In the genomic region with DNA sequence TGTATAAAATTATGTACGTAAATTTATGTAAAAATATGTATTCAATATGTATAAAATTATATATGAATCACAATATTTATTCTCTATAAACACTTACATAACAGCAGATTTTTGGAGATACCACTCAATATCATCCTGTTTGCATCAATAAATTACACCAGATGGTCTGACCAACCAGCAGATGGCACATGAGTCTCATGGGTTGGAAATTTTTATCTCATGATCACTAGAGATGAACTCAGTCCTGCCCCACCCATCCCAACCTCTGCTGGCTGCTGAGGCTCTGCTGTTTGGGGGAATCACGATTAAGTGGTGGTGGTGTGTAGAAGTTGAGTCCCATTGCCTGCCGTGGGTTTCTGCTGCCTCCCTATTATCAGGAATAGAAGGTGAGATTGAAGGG, we compare ENCODE assay signal across 9 cellular contexts. TPM values are rescaled to one million over a fixed set of nuclear protein-coding genes. Genes with fewer than 3 reads are reported as not detected.
DNase-seq lines count a peak whose midpoint lies in the region; ATAC-seq, FAIRE-seq and TF ChIP-seq lines count a peak whose summit lies in the region.
"Not testable (repeated sequence)": the region's sequence is repeated elsewhere in the genome, so short reads cannot be mapped to it uniquely, and the experiment has no call there.
"Had no signal": no experiment of that assay in that cellular context is flagged by ENCODE, and none has a peak within 500 bp of the region (broad histone marks: within the 10 kb centered on the region; RNA-seq: fewer than 3 reads in every experiment).

No MANE protein-coding gene starts in this region.

- peak; percentile 9 for FAIRE-seq in GM18507 (lab: Jason Lieb, UNC)
- FAIRE-seq in RCC 7860 (lab: Jason Lieb, UNC) = not testable (repeated sequence)
- FAIRE-seq in TTC549 (lab: Jason Lieb, UNC) = peak; percentile 23
- peak; percentile 39 for FAIRE-seq in frontal cortex (lab: Jason Lieb, UNC)

- not testable (repeated sequence) for H3K4me1 ChIP-seq in right lobe of liver

- intact Hi-C loops in right lobe of liver (cut with DNase I) = not testable (repeated sequence)

- peak; percentile 14; the same call in 1 of the 2 replicates for TF ChIP-seq CTCF in LNCaP clone FGC (IDR thresholded peaks at IDR 0.05; ENCODE audit: control insufficient read depth, extremely low read depth, insufficient read depth)
- peak; percentile 15 to 40 (median 25) for TF ChIP-seq CTCF in right lobe of liver (IDR thresholded peaks at IDR 0.05)

- WGBS in right lobe of liver (ENCODE audit: insufficient coverage, low coverage, low lambda C conversion rate, missing lambda C conversion rate) = 37% methylated on average over 3 of the region's 3 CpGs

- not testable (repeated sequence) for DNase-seq in GM18507 (ENCODE audit: extremely low spot score, insufficient read length, low read depth); LNCaP clone FGC (ENCODE audit: low read depth); frontal cortex (ENCODE audit: low spot score in 2 of 2); right lobe of liver
- peak; percentile 3 for DNase-seq in RCC 7860 (ENCODE audit: low spot score)

- H3K4me3 ChIP-seq in LNCaP clone FGC (ENCODE audit: low read depth, low read length); right lobe of liver: not testable (repeated sequence)

- H3K9me3 ChIP-seq in right lobe of liver = not testable (repeated sequence)

- TF ChIP-seq POLR2A in right lobe of liver (IDR thresholded peaks at IDR 0.05) = not testable (repeated sequence)

- not testable (repeated sequence) for H3K36me3 ChIP-seq in right lobe of liver

- peak; percentile 59 to 86 (median 70) for ATAC-seq in right lobe of liver

- H3K27ac ChIP-seq in right lobe of liver = not testable (repeated sequence)

- not testable (repeated sequence) for H3K27me3 ChIP-seq in right lobe of liver

RNA-seq across cellular contexts. Expression of a gene that starts 5.3 kb away (rescaled TPM):
- total RNA-seq in frontal cortex (not detected), right lobe of liver (under 1 TPM in 1 of 6 experiments, not detected in 5; 0.49 TPM)
- total RNA-seq: Caco-2; CD4-positive, alpha-beta T cell; H7 had no signal

RNA-seq across cellular contexts. Expression of a gene that starts 23.7 kb away (rescaled TPM):
- total RNA-seq in frontal cortex = not detected
- 1 to 10 TPM in 2 of 6 experiments, under 1 TPM in 2, not detected in 2; 0.13 to 6.0 (median 1.8) TPM for total RNA-seq in right lobe of liver
- total RNA-seq: CD4-positive, alpha-beta T cell; H7 had no signal

RNA-seq across cellular contexts. Expression of a gene that starts 25.6 kb away (rescaled TPM):
- total RNA-seq in frontal cortex (not detected), right lobe of liver (not detected)
- total RNA-seq: Caco-2; CD4-positive, alpha-beta T cell; H7 had no signal

RNA-seq across cellular contexts. Expression of a gene that starts 35.7 kb away (rescaled TPM):
- total RNA-seq in frontal cortex (not detected), right lobe of liver (not detected)
- total RNA-seq: Caco-2; CD4-positive, alpha-beta T cell; H7 had no signal

RNA-seq across cellular contexts. Expression of a gene that starts 53.7 kb away (rescaled TPM):
- total RNA-seq in frontal cortex (not detected), right lobe of liver (not detected)
- total RNA-seq: Caco-2; CD4-positive, alpha-beta T cell; H7 had no signal
